8 cellular contexts compared by ENCODE assay signal in the genomic region with DNA sequence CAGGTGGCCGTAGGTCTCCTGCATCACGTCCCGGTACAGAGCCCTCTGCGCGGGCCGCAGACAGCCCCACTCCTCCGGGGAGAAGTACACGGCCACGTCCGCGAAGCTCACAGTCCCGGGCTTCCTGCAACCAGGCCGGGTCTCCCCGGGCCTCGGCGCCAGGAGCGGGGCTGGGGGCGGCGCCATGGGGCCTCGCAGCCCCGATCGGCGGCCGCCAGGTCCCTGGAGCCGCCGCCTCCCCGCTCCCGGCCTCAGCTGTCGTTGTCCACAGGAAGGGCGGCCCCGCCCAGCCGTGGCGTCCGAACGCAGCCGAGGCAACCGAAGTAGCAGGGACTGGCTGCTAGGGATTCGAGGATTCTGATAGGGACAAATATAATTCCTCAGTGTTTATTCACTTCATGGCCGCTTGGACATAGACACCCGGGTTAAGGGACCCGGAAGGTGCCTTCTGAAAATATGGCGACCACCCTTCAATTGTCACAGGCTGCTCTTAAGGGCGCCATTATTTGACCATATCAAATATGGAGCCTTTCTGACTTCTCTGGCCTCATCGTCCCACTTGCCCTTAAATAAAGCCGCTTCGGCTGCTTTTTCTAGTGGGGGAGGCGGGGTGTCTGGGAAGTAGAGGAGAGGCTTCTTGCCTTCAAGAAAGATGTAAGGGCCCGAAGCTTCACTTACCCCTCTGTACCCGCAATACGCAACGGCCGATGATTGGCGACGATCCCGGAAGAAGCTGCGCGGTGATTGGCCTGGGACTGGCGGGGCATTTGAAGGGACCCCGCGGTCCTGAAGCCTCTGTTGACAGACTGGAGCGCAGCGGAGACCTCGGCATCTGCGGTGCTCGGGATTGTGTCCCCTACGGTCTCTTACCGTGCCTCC. TPM values are rescaled to one million over a fixed set of nuclear protein-coding genes. Genes with fewer than 3 reads are reported as not detected.
DNase-seq lines count a peak whose midpoint lies in the region; ATAC-seq and TF ChIP-seq lines count a peak whose summit lies in the region.

TSS of gene ZNF688 (minus strand) at position 271 of the 879 bp plus-strand sequence. CDS start at position 186, 85 bp downstream.

- H3K4me1 Mint-ChIP-seq in type B pancreatic cell (ENCODE audit: unreplicated experiment) = peaks cover 24% of the 10 kb centered on the region

- TF ChIP-seq CTCF in GM12864 (IDR thresholded peaks at IDR 0.05; ENCODE audit: low read depth, low read length, missing control alignments) (no peak), heart left ventricle (IDR thresholded peaks at IDR 0.05) (no peak), type B pancreatic cell (conservative IDR thresholded peaks at IDR 0.05) (peak; percentile 30)

- ATAC-seq in HG02759 (IDR thresholded peaks at IDR 0.05; ENCODE audit: unreplicated experiment) (peak; percentile 76), heart left ventricle (peak; percentile 90 to 95 (median 92))

- H3K27ac ChIP-seq in adipose tissue (ENCODE audit: low read depth, low read length) (peak within 1 kb of the TSS; percentile 51), heart left ventricle (peak within 1 kb of the TSS; percentile 88 to 100 (median 98))

- peak; percentile 95 for DNase-seq in GM12864 (ENCODE audit: low read depth)
- DNase-seq in NCI-H1436 (lab: John Stamatoyannopoulos, UW) = peak; percentile 93
- peak; percentile 93 for DNase-seq in T follicular helper cell (ENCODE audit: low read depth)
- DNase-seq in heart left ventricle = peak; percentile 95 to 96 (median 96)
- peak; percentile 99 for DNase-seq in pons (ENCODE audit: low spot score)
- DNase-seq in type B pancreatic cell (ENCODE audit: extremely low spot score, unreplicated experiment) = peak; percentile 88

- peak within 1 kb of the TSS; percentile 93 for H3K27ac Mint-ChIP-seq in type B pancreatic cell

- peaks cover 4% of the 10 kb centered on the region for H3K36me3 Mint-ChIP-seq in type B pancreatic cell

- peaks cover 3 to 41% (median 20%) of the 10 kb centered on the region in 12 donors for H3K4me1 ChIP-seq in heart left ventricle

- no peaks in the 10 kb centered on the region for H3K9me3 Mint-ChIP-seq in type B pancreatic cell

- 0 to 1% (median 0%) methylated on average over 51 to 67 of the region's 67 CpGs for WGBS in adipose tissue, 3 donors
- 0 to 1% (median 0%) methylated on average over 42 to 67 of the region's 67 CpGs for WGBS in heart left ventricle, 4 donors

- intact Hi-C loops in heart left ventricle (cut with DNase I) = loop anchor here in 8 of 10 donors (1.0 to 5.0 kb wide), 8 partner anchors 13 to 81 kb away; partner anchors contain the start of genes ZNF747 (in 4 of the 8), ZNF785 (in 3 of the 8), ZNF768 (in 2 of the 8) and PRR14 (in 1 of the 8)

- H3K4me3 ChIP-seq in GM12864 (ENCODE audit: low read depth, low read length) (peak within 1 kb of the TSS; percentile 58), heart left ventricle (peak within 1 kb of the TSS; percentile 49 to 99 (median 83))

- H3K36me3 ChIP-seq in heart left ventricle = peaks cover 0 to 13% (median 3%) of the 10 kb centered on the region in 9 donors

- no peaks in the 10 kb centered on the region for H3K9me3 ChIP-seq in heart left ventricle

- peak in 1 of 2 donors; percentile 44 for TF ChIP-seq POLR2A in heart left ventricle (IDR thresholded peaks at IDR 0.05)

- H3K27me3 Mint-ChIP-seq in type B pancreatic cell = no peaks in the 10 kb centered on the region

- H3K4me3 Mint-ChIP-seq in type B pancreatic cell = peak within 1 kb of the TSS; percentile 96

- no peaks in the 10 kb centered on the region for H3K27me3 ChIP-seq in heart left ventricle

RNA-seq across cellular contexts. Expression of gene ZNF688, which starts in this region (rescaled TPM):
- polyA plus RNA-seq in adipose tissue = 10 to 100 TPM in 1 of 3 donors, 1 to 10 TPM in 2; 8.7 to 21.9 (median 9.7) TPM
- total RNA-seq in heart left ventricle = 10 to 100 TPM in 8 of 9 donors, 1 to 10 TPM in 1; 10.0 to 14.3 (median 11.6) TPM
- 10 to 100 TPM in 1 of 2 donors, 1 to 10 TPM in 1; 7.6 to 15.7 TPM for polyA plus RNA-seq in heart left ventricle
- total RNA-seq in type B pancreatic cell (ENCODE audit: low replicate concordance) = 9.8 and 14.3 TPM in 2 replicates

Comparison
In these comparisons a context has a peak if more than half of its experiments do, and no peak if none do; other contexts are left out.
1. Peak in every context shown above with its lines: DNase-seq, ATAC-seq, H3K4me3 ChIP-seq and H3K27ac ChIP-seq.